ENCODE assay signal across 9 cellular contexts in genomic region chr12:56257491-56258067, GRCh38. TPM values are rescaled to one million over a fixed set of nuclear protein-coding genes. Genes with fewer than 3 reads are reported as not detected.
DNase-seq lines count a peak whose midpoint lies in the region; ATAC-seq, FAIRE-seq and TF ChIP-seq lines count a peak whose summit lies in the region.
"Had no signal": no experiment of that assay in that cellular context is flagged by ENCODE, and none has a peak within 500 bp of the region (broad histone marks: within the 10 kb centered on the region; RNA-seq: fewer than 3 reads in every experiment).

No MANE protein-coding gene starts in this region.

- H3K4me3 Mint-ChIP-seq in CD4-positive, alpha-beta memory T cell, result peak overlapping the region; percentile 81 to 86 (median 83)
- H3K4me3 Mint-ChIP-seq in stimulated activated naive CD8-positive, alpha-beta T cell treated with anti-CD3 and anti-CD28 coated beads, Interleukin-15, Interleukin-2, amounts not matched to agents 100 ng/mL and 50 ng/mL, for 24 hours, result peak overlapping the region; percentile 88

- peaks cover 13 to 31% (median 19%) of the 10 kb centered on the region in 4 donors for H3K4me1 Mint-ChIP-seq in CD4-positive, alpha-beta memory T cell
- peaks cover 20% of the 10 kb centered on the region for H3K4me1 Mint-ChIP-seq in stimulated activated naive CD8-positive, alpha-beta T cell treated with anti-CD3 and anti-CD28 coated beads, Interleukin-15, Interleukin-2, amounts not matched to agents 100 ng/mL and 50 ng/mL, for 24 hours (ENCODE audit: low read depth)

- H3K9me3 Mint-ChIP-seq in CD4-positive, alpha-beta memory T cell, result no peaks in the 10 kb centered on the region
- no peaks in the 10 kb centered on the region for H3K9me3 Mint-ChIP-seq in stimulated activated naive CD8-positive, alpha-beta T cell treated with anti-CD3 and anti-CD28 coated beads, Interleukin-15, Interleukin-2, amounts not matched to agents 100 ng/mL and 50 ng/mL, for 24 hours

- 2% methylated on average over 22 of the region's 27 CpGs for WGBS in K562 (ENCODE audit: insufficient coverage, low coverage, missing lambda C conversion rate)

- H3K27me3 ChIP-seq in CD4-positive, alpha-beta memory T cell (ENCODE audit: insufficient read depth, low read length), result no peaks in the 10 kb centered on the region
- H3K27me3 ChIP-seq in K562 (ENCODE audit: control insufficient read depth in 2 of 2, insufficient read depth in 2 of 2, low read length in 2 of 2), result no peaks in the 10 kb centered on the region

- peaks cover 6% of the 10 kb centered on the region for H4K20me1 ChIP-seq in K562 (replicated peaks; ENCODE audit: control insufficient read depth, insufficient read depth, low read length)

- peaks cover 26 to 35% of the 10 kb centered on the region in 2 donors for H3K36me3 Mint-ChIP-seq in CD4-positive, alpha-beta memory T cell
- H3K36me3 Mint-ChIP-seq in stimulated activated naive CD8-positive, alpha-beta T cell treated with anti-CD3 and anti-CD28 coated beads, Interleukin-15, Interleukin-2, amounts not matched to agents 100 ng/mL and 50 ng/mL, for 24 hours (ENCODE audit: low read depth), result peaks cover 31% of the 10 kb centered on the region

- H3K4me3 ChIP-seq in CD4-positive, alpha-beta memory T cell (ENCODE audit: low read length in 2 of 2), result peak overlapping the region; percentile 8 to 85
- H3K4me3 ChIP-seq in K562, result peak overlapping the region; percentile 91
- H3K4me3 ChIP-seq in kidney (ENCODE audit: low read length in 2 of 2), result peak overlapping the region; percentile 80 to 87

- H3K4me2 ChIP-seq in K562 (ENCODE audit: insufficient read depth, low read length), result peak overlapping the region; percentile 97

- no TSS peak for BruUV-seq in K562 (replicated peaks; lab: Mats Ljungman, UMichigan)

- intact Hi-C loops in CD4-positive, alpha-beta memory T cell (cut with micrococcal nuclease), result loop anchor here (1.0 kb wide), 5 partner anchors 9 to 207 kb away; partner anchors contain the start of genes COQ10A and CS
- intact Hi-C loops in K562 (cut with micrococcal nuclease), result loop anchor here (2.0 kb wide), 2 partner anchors 33 to 139 kb away; partner anchors contain the start of genes NABP2 and ZC3H10
- intact Hi-C loops in kidney (cut with DNase I), result no loop called here

- H3K9me1 ChIP-seq in K562 (ENCODE audit: control insufficient read depth, insufficient read depth, low read length), result no peaks in the 10 kb centered on the region

- peak; percentile 65 for FAIRE-seq in K562 (lab: Jason Lieb, UNC)
- no peak for FAIRE-seq in kidney (lab: Jason Lieb, UNC)

- CTCF ChIA-PET in CD4-positive, alpha-beta memory T cell (lab: Charles Lee; ENCODE audit: partially characterized antibody), result interaction anchor here (0.7 to 5.5 kb wide), 13 partner anchors 10 to 206 kb away, joined by 3 to 36 read pairs (median 7); partner anchors contain the start of genes COQ10A, RNF41, SMARCC2 and TIMELESS
- CTCF ChIA-PET in K562 (lab: Yijun Ruan, JAX; ENCODE audit: low intra/inter-chr PET ratio), result interaction anchor here (0.5 to 2.4 kb wide), 5 partner anchors 34 to 211 kb away, joined by 3 to 11 read pairs (median 6); partner anchors contain the start of genes SMARCC2 and SPRYD4

- peak overlapping the region in 6 of 7 donors; percentile 59 to 81 (median 76) for H3K27ac Mint-ChIP-seq in CD4-positive, alpha-beta memory T cell
- peak overlapping the region; percentile 57 for H3K27ac Mint-ChIP-seq in stimulated activated naive CD8-positive, alpha-beta T cell treated with anti-CD3 and anti-CD28 coated beads, Interleukin-15, Interleukin-2, amounts not matched to agents 100 ng/mL and 50 ng/mL, for 24 hours

- H3K9me3 ChIP-seq in CD4-positive, alpha-beta memory T cell (ENCODE audit: control insufficient read depth in 1 of 2, low read length in 2 of 2), result no peaks in the 10 kb centered on the region
- H3K9me3 ChIP-seq in K562 (replicated peaks; ENCODE audit: control insufficient read depth, insufficient read depth, low read depth, low read length) (no peaks in the 10 kb centered on the region), kidney (ENCODE audit: control insufficient read depth in 1 of 2, low read length in 2 of 2) (no peaks in the 10 kb centered on the region)

- POLR2A ChIA-PET in CD4-positive, alpha-beta memory T cell (lab: Charles Lee; ENCODE audit: partially characterized antibody), result interaction anchor here (0.6 to 5.1 kb wide), 27 partner anchors 8 to 855 kb away, joined by 3 to 38 read pairs (median 4); partner anchors contain the start of genes CNPY2, COQ10A, CS and ESYT1
- POLR2A ChIA-PET in K562 (lab: Yijun Ruan, JAX), result interaction anchor here (0.7 to 2.1 kb wide), 7 partner anchors 8 to 223 kb away, joined by 3 to 7 read pairs (median 4); partner anchors contain the start of gene COQ10A

- H3K79me2 ChIP-seq in K562 (ENCODE audit: control insufficient read depth, insufficient read depth, low read length), result peaks cover 24% of the 10 kb centered on the region

- no peak for TF ChIP-seq POLR2A in K562 (conservative IDR thresholded peaks at IDR 0.05)

- no peak for DNase-seq in CD4-positive, alpha-beta memory T cell
- peak; percentile 25 for DNase-seq in NCI-H146 treated with DMSO at 0.1 percent for 48 hours (lab: John Stamatoyannopoulos, UW; ENCODE audit: unreplicated experiment)
- DNase-seq in K562 (ENCODE audit: extremely low read depth in 1 of 4, low spot score in 3 of 4), result peak; percentile 53 to 60 (median 60)
- no peak for DNase-seq in kidney
- DNase-seq in dedifferentiated amniotic fluid mesenchymal stem cell (ENCODE audit: extremely low spot score), result no peak
- no peak for DNase-seq in cerebellar nuclear complex (lab: John Stamatoyannopoulos, UW)

- TF ChIP-seq EP300 in K562 (IDR thresholded peaks at IDR 0.05; ENCODE audit: low read length), result no peak

- peak overlapping the region; percentile 98 for H2AFZ ChIP-seq in K562 (ENCODE audit: low read depth, low read length)

- no peak for TF ChIP-seq RAD21 in K562 (CRISPR knock-in tag; conservative IDR thresholded peaks at IDR 0.05 in 1 of 2, IDR thresholded peaks at IDR 0.05 in 1 of 2)

- H3K4me1 ChIP-seq in CD4-positive, alpha-beta memory T cell (ENCODE audit: insufficient read depth, low read length), result peaks cover 21% of the 10 kb centered on the region
- H3K4me1 ChIP-seq in K562 (replicated peaks in 1 of 2; ENCODE audit: control insufficient read depth in 2 of 2, insufficient read depth in 2 of 2, low read length in 2 of 2), result peaks cover 12 to 20% of the 10 kb centered on the region in 2 experiments; a peak in 4 of 5 replicates
- H3K4me1 ChIP-seq in kidney (ENCODE audit: control insufficient read depth in 1 of 2, insufficient read depth in 1 of 2, low read depth in 1 of 2, low read length in 2 of 2), result peaks cover 10 to 13% of the 10 kb centered on the region in 2 donors

- peak overlapping the region; percentile 81 for H3K27ac ChIP-seq in CD4-positive, alpha-beta memory T cell (ENCODE audit: low read depth, low read length)
- H3K27ac ChIP-seq in K562 (ENCODE audit: extremely low read depth, low read depth, low read length), result peak overlapping the region; percentile 84
- peak overlapping the region; percentile 63 to 65 for H3K27ac ChIP-seq in kidney (ENCODE audit: low read depth in 2 of 2, low read length in 2 of 2)

- peak overlapping the region; percentile 85 to 95 for H3K9ac ChIP-seq in K562 (ENCODE audit: insufficient read depth in 1 of 2, low read depth in 2 of 2, low read length in 2 of 2)
- H3K9ac ChIP-seq in kidney (ENCODE audit: low read length in 2 of 2), result peak overlapping the region; percentile 48 to 61

- ATAC-seq in GM21515 (IDR thresholded peaks at IDR 0.05; ENCODE audit: unreplicated experiment) (peak; percentile 13), K562 (peak; percentile 70)

- peaks cover 30% of the 10 kb centered on the region for H3K36me3 ChIP-seq in CD4-positive, alpha-beta memory T cell (ENCODE audit: insufficient read depth, low read length)
- H3K36me3 ChIP-seq in K562 (ENCODE audit: control insufficient read depth, insufficient read depth, low read length) (peaks cover 46% of the 10 kb centered on the region; the same call in 2 of the 3 replicates), kidney (ENCODE audit: control insufficient read depth in 1 of 2, insufficient read depth in 2 of 2, low read length in 2 of 2) (peaks cover 25 to 38% of the 10 kb centered on the region in 2 donors)

- in situ Hi-C loops in K562 (cut with MboI), result loop anchor here (5.0 kb wide), 1 partner anchor 65 kb away; no protein-coding TSS in a partner anchor

- H3K27me3 Mint-ChIP-seq in CD4-positive, alpha-beta memory T cell, result no peaks in the 10 kb centered on the region
- H3K27me3 Mint-ChIP-seq in stimulated activated naive CD8-positive, alpha-beta T cell treated with anti-CD3 and anti-CD28 coated beads, Interleukin-15, Interleukin-2, amounts not matched to agents 100 ng/mL and 50 ng/mL, for 24 hours, result no peaks in the 10 kb centered on the region

- TF ChIP-seq CTCF in K562 (IDR thresholded peaks at IDR 0.05 in 2 of 3, conservative IDR thresholded peaks at IDR 0.05 in 1 of 3; ENCODE audit: insufficient read depth in 2 of 3, low read depth in 1 of 3, low read length in 3 of 3) (peak; percentile 8 to 28 (median 13); a peak in 2 of 6 replicates), kidney (IDR thresholded peaks at IDR 0.05; ENCODE audit: borderline replicate concordance, extremely low read depth, insufficient read depth) (no peak)

RNA-seq across cellular contexts. Expression of gene ANKRD52, which starts 0.6 kb away (rescaled TPM):
- total RNA-seq in CD4-positive, alpha-beta memory T cell, result 10 to 100 TPM; 44.1 to 44.5 TPM
- polyA plus RNA-seq in CD4-positive, alpha-beta memory T cell, result 10 to 100 TPM in 1 of 2 donors, 1 to 10 TPM in 1; 3.4 to 25.1 TPM
- 36.9 and 89.7 TPM in 2 replicates for total RNA-seq in K562 (2011; cell fraction: chromatin; rRNA removed; ENCODE audit: low replicate concordance)
- total RNA-seq in K562 (2011; cell fraction: nucleolus; rRNA removed), result 28.3 and 32.8 TPM in 2 replicates
- 34.2 and 38.4 TPM in 2 replicates for total RNA-seq in K562 (2011; cell fraction: nucleoplasm; rRNA removed)
- total RNA-seq in K562 (2014; rRNA removed), result 7.5 and 14.9 TPM in 2 replicates
- total RNA-seq in K562 (2014; rRNA removed; fragmentation: Illumina TruSeq; extraction: Trizol), result 5.8 and 7.9 TPM in 2 replicates
- total RNA-seq in K562 (2015; rRNA removed; fragmentation: Illumina TruSeq; extraction: Trizol), result 8.7 and 10.2 TPM in 2 replicates
- 39.1 and 46.8 TPM in 2 replicates for total RNA-seq in K562 (2021)
- 7.4 and 13.4 TPM in 2 replicates for polyA plus RNA-seq in K562 (2011; rRNA removed)
- polyA plus RNA-seq in K562 (2011; cell fraction: cytosol; rRNA removed), result 9.9 and 12.9 TPM in 2 replicates
- polyA plus RNA-seq in K562 (2011; cell fraction: nucleus; rRNA removed), result 33.2 and 50.3 TPM in 2 replicates
- polyA plus RNA-seq in K562 (2012), result 21.4 and 22.5 TPM in 2 replicates
- polyA plus RNA-seq in K562 (2014; fragmentation: Illumina TruSeq; extraction: Trizol), result 22.6 and 25.5 TPM in 2 replicates
- under 1 TPM; 0.52 to 0.55 TPM for polyA plus RNA-seq in K562 (2014; fragmentation: Nextera tagmentation; extraction: Ambion mirVana)
- polyA plus RNA-seq in K562 (2014; rRNA removed), result 16.7 and 17.3 TPM in 2 replicates
- polyA minus RNA-seq in K562 (2011; rRNA and poly(A)+ RNA removed), result 9.5 and 13.7 TPM in 2 replicates
- polyA minus RNA-seq in K562 (2011; cell fraction: cytosol; rRNA and poly(A)+ RNA removed), result 15.3 and 16.6 TPM in 2 replicates
- polyA minus RNA-seq in K562 (2011; cell fraction: nucleus; rRNA and poly(A)+ RNA removed), result 7.7 and 12.7 TPM in 2 replicates
- 46.4 TPM for total RNA-seq in kidney
- 8.6 TPM for polyA plus RNA-seq in kidney (ENCODE audit: insufficient read depth, low read depth, low replicate concordance)

RNA-seq across cellular contexts. Expression of gene COQ10A, which starts 9.2 kb away (rescaled TPM):
- total RNA-seq in CD4-positive, alpha-beta memory T cell, result 10 to 100 TPM; 35.3 to 38.6 TPM
- polyA plus RNA-seq in CD4-positive, alpha-beta memory T cell, result 10 to 100 TPM in 1 of 2 donors, 1 to 10 TPM in 1; 8.7 to 11.7 TPM
- total RNA-seq in K562 (2011; cell fraction: chromatin; rRNA removed; ENCODE audit: low replicate concordance), result 40.5 and 51.5 TPM in 2 replicates
- 39.9 and 41.2 TPM in 2 replicates for total RNA-seq in K562 (2011; cell fraction: nucleolus; rRNA removed)
- total RNA-seq in K562 (2011; cell fraction: nucleoplasm; rRNA removed), result 38.4 and 43.7 TPM in 2 replicates
- total RNA-seq in K562 (2014; rRNA removed), result 11.3 and 14.3 TPM in 2 replicates
- total RNA-seq in K562 (2014; rRNA removed; fragmentation: Illumina TruSeq; extraction: Trizol), result 11.4 and 12.0 TPM in 2 replicates
- 10.0 and 11.0 TPM in 2 replicates for total RNA-seq in K562 (2015; rRNA removed; fragmentation: Illumina TruSeq; extraction: Trizol)
- 12.7 and 14.2 TPM in 2 replicates for total RNA-seq in K562 (2021)
- polyA plus RNA-seq in K562 (2011; rRNA removed), result 26.4 and 31.2 TPM in 2 replicates
- polyA plus RNA-seq in K562 (2011; cell fraction: cytosol; rRNA removed), result 19.6 and 35.7 TPM in 2 replicates
- 49.1 and 54.0 TPM in 2 replicates for polyA plus RNA-seq in K562 (2011; cell fraction: nucleus; rRNA removed)
- 11.8 and 21.5 TPM in 2 replicates for polyA plus RNA-seq in K562 (2012)
- 16.3 and 19.3 TPM in 2 replicates for polyA plus RNA-seq in K562 (2014; fragmentation: Illumina TruSeq; extraction: Trizol)
- polyA plus RNA-seq in K562 (2014; fragmentation: Nextera tagmentation; extraction: Ambion mirVana), result 1 to 10 TPM; 3.1 to 5.7 TPM
- 21.1 and 23.6 TPM in 2 replicates for polyA plus RNA-seq in K562 (2014; rRNA removed)
- polyA minus RNA-seq in K562 (2011; rRNA and poly(A)+ RNA removed), result 15.2 and 18.2 TPM in 2 replicates
- 5.1 and 7.4 TPM in 2 replicates for polyA minus RNA-seq in K562 (2011; cell fraction: cytosol; rRNA and poly(A)+ RNA removed)
- 7.7 and 12.7 TPM in 2 replicates for polyA minus RNA-seq in K562 (2011; cell fraction: nucleus; rRNA and poly(A)+ RNA removed)
- 14.5 TPM for total RNA-seq in kidney
- 30.0 TPM for polyA plus RNA-seq in kidney (ENCODE audit: insufficient read depth, low read depth, low replicate concordance)

RNA-seq across cellular contexts. Expression of gene SLC39A5, which starts 27.7 kb away (rescaled TPM):
- total RNA-seq in CD4-positive, alpha-beta memory T cell, result 1 to 10 TPM in 1 of 2 experiments, under 1 TPM in 1; 0.64 to 2.1 TPM
- polyA plus RNA-seq in CD4-positive, alpha-beta memory T cell, result not detected
- total RNA-seq in K562 (2011; cell fraction: chromatin; rRNA removed; ENCODE audit: low replicate concordance), result 0.76 and 0.83 TPM in 2 replicates
- 0.67 and 1.6 TPM in 2 replicates for total RNA-seq in K562 (2011; cell fraction: nucleolus; rRNA removed)
- total RNA-seq in K562 (2011; cell fraction: nucleoplasm; rRNA removed), result 1.5 and 2.7 TPM in 2 replicates
- total RNA-seq in K562 (2014; rRNA removed), result not detected in 2 replicates
- not detected in 2 replicates for total RNA-seq in K562 (2014; rRNA removed; fragmentation: Illumina TruSeq; extraction: Trizol)
- not detected in 2 replicates for total RNA-seq in K562 (2015; rRNA removed; fragmentation: Illumina TruSeq; extraction: Trizol)
- total RNA-seq in K562 (2021), result 0.27 TPM in 1 of 2 replicates, not detected in the other
- 0.08 and 0.18 TPM in 2 replicates for polyA plus RNA-seq in K562 (2011; rRNA removed)
- 0.06 TPM in 1 of 2 replicates, not detected in the other for polyA plus RNA-seq in K562 (2011; cell fraction: cytosol; rRNA removed)
- 0.41 and 0.42 TPM in 2 replicates for polyA plus RNA-seq in K562 (2011; cell fraction: nucleus; rRNA removed)
- polyA plus RNA-seq in K562 (2012), result 0.13 and 0.40 TPM in 2 replicates
- 0.10 TPM in 1 of 2 replicates, not detected in the other for polyA plus RNA-seq in K562 (2014; fragmentation: Illumina TruSeq; extraction: Trizol)
- polyA plus RNA-seq in K562 (2014; fragmentation: Nextera tagmentation; extraction: Ambion mirVana), result not detected
- polyA plus RNA-seq in K562 (2014; rRNA removed), result not detected in 2 replicates
- polyA minus RNA-seq in K562 (2011; rRNA and poly(A)+ RNA removed), result not detected in 2 replicates
- polyA minus RNA-seq in K562 (2011; cell fraction: cytosol; rRNA and poly(A)+ RNA removed), result not detected in 2 replicates
- not detected in 2 replicates for polyA minus RNA-seq in K562 (2011; cell fraction: nucleus; rRNA and poly(A)+ RNA removed)
- 5.1 TPM for total RNA-seq in kidney
- 164 TPM for polyA plus RNA-seq in kidney (ENCODE audit: insufficient read depth, low read depth, low replicate concordance)
- total RNA-seq: subcutaneous adipose tissue had no signal

RNA-seq across cellular contexts. Expression of gene NABP2, which starts 33.4 kb away (rescaled TPM):
- 10 to 100 TPM; 16.9 to 19.1 TPM for total RNA-seq in CD4-positive, alpha-beta memory T cell
- 1 to 10 TPM; 4.1 to 4.7 TPM for polyA plus RNA-seq in CD4-positive, alpha-beta memory T cell
- total RNA-seq in K562 (2011; cell fraction: chromatin; rRNA removed; ENCODE audit: low replicate concordance), result 7.0 and 11.2 TPM in 2 replicates
- 9.1 and 11.5 TPM in 2 replicates for total RNA-seq in K562 (2011; cell fraction: nucleolus; rRNA removed)
- total RNA-seq in K562 (2011; cell fraction: nucleoplasm; rRNA removed), result 12.6 and 12.7 TPM in 2 replicates
- 49.3 and 53.1 TPM in 2 replicates for total RNA-seq in K562 (2014; rRNA removed)
- 38.1 and 38.2 TPM in 2 replicates for total RNA-seq in K562 (2014; rRNA removed; fragmentation: Illumina TruSeq; extraction: Trizol)
- total RNA-seq in K562 (2015; rRNA removed; fragmentation: Illumina TruSeq; extraction: Trizol), result 50.0 and 51.5 TPM in 2 replicates
- total RNA-seq in K562 (2021), result 39.5 and 43.1 TPM in 2 replicates
- polyA plus RNA-seq in K562 (2011; rRNA removed), result 51.6 and 60.6 TPM in 2 replicates
- polyA plus RNA-seq in K562 (2011; cell fraction: cytosol; rRNA removed), result 66.8 and 75.5 TPM in 2 replicates
- 13.8 and 14.0 TPM in 2 replicates for polyA plus RNA-seq in K562 (2011; cell fraction: nucleus; rRNA removed)
- 44.4 and 46.0 TPM in 2 replicates for polyA plus RNA-seq in K562 (2012)
- 43.5 and 43.8 TPM in 2 replicates for polyA plus RNA-seq in K562 (2014; fragmentation: Illumina TruSeq; extraction: Trizol)
- 10 to 100 TPM; 11.3 to 28.0 TPM for polyA plus RNA-seq in K562 (2014; fragmentation: Nextera tagmentation; extraction: Ambion mirVana)
- polyA plus RNA-seq in K562 (2014; rRNA removed), result 46.8 and 58.2 TPM in 2 replicates
- 27.9 and 28.7 TPM in 2 replicates for polyA minus RNA-seq in K562 (2011; rRNA and poly(A)+ RNA removed)
- polyA minus RNA-seq in K562 (2011; cell fraction: cytosol; rRNA and poly(A)+ RNA removed), result 17.8 and 19.0 TPM in 2 replicates
- 4.4 and 8.1 TPM in 2 replicates for polyA minus RNA-seq in K562 (2011; cell fraction: nucleus; rRNA and poly(A)+ RNA removed)
- total RNA-seq in kidney, result 31.0 TPM
- polyA plus RNA-seq in kidney (ENCODE audit: insufficient read depth, low read depth, low replicate concordance), result 42.3 TPM

RNA-seq across cellular contexts. Expression of gene RNF41, which starts 35.9 kb away (rescaled TPM):
- 10 to 100 TPM; 38.1 to 44.8 TPM for total RNA-seq in CD4-positive, alpha-beta memory T cell
- 10 to 100 TPM; 33.2 to 46.7 TPM for polyA plus RNA-seq in CD4-positive, alpha-beta memory T cell
- total RNA-seq in K562 (2011; cell fraction: chromatin; rRNA removed; ENCODE audit: low replicate concordance), result 38.1 and 80.4 TPM in 2 replicates
- total RNA-seq in K562 (2011; cell fraction: nucleolus; rRNA removed), result 46.2 and 48.2 TPM in 2 replicates
- total RNA-seq in K562 (2011; cell fraction: nucleoplasm; rRNA removed), result 35.6 and 42.0 TPM in 2 replicates
- total RNA-seq in K562 (2014; rRNA removed), result 28.7 and 39.7 TPM in 2 replicates
- 32.2 and 33.8 TPM in 2 replicates for total RNA-seq in K562 (2014; rRNA removed; fragmentation: Illumina TruSeq; extraction: Trizol)
- total RNA-seq in K562 (2015; rRNA removed; fragmentation: Illumina TruSeq; extraction: Trizol), result 28.2 and 29.0 TPM in 2 replicates
- total RNA-seq in K562 (2021), result 37.1 and 40.6 TPM in 2 replicates
- 45.4 and 63.8 TPM in 2 replicates for polyA plus RNA-seq in K562 (2011; rRNA removed)
- 85.1 and 97.2 TPM in 2 replicates for polyA plus RNA-seq in K562 (2011; cell fraction: cytosol; rRNA removed)
- polyA plus RNA-seq in K562 (2011; cell fraction: nucleus; rRNA removed), result 35.0 and 44.2 TPM in 2 replicates
- 22.7 and 44.3 TPM in 2 replicates for polyA plus RNA-seq in K562 (2012)
- 46.8 and 53.2 TPM in 2 replicates for polyA plus RNA-seq in K562 (2014; fragmentation: Illumina TruSeq; extraction: Trizol)
- polyA plus RNA-seq in K562 (2014; fragmentation: Nextera tagmentation; extraction: Ambion mirVana), result 10 to 100 TPM; 29.7 to 30.0 TPM
- 36.0 and 39.3 TPM in 2 replicates for polyA plus RNA-seq in K562 (2014; rRNA removed)
- 94.3 and 95.6 TPM in 2 replicates for polyA minus RNA-seq in K562 (2011; rRNA and poly(A)+ RNA removed)
- polyA minus RNA-seq in K562 (2011; cell fraction: cytosol; rRNA and poly(A)+ RNA removed), result 44.2 and 59.1 TPM in 2 replicates
- 19.4 and 38.8 TPM in 2 replicates for polyA minus RNA-seq in K562 (2011; cell fraction: nucleus; rRNA and poly(A)+ RNA removed)
- total RNA-seq in kidney, result 45.5 TPM
- 17.6 TPM for polyA plus RNA-seq in kidney (ENCODE audit: insufficient read depth, low read depth, low replicate concordance)

Comparison
In these comparisons a context has a peak if more than half of its experiments do, and no peak if none do; other contexts are left out.
1. DNase-seq: peak in NCI-H146 treated with DMSO at 0.1 percent for 48 hours (single experiment) and K562 (4 of 4); none in CD4-positive, alpha-beta memory T cell (0 of 5), kidney (single experiment), dedifferentiated amniotic fluid mesenchymal stem cell (single experiment) and cerebellar nuclear complex (0 of 2).
2. Peak in every context shown above with its lines, with median percentiles within 50 percentile points of each other: H3K27ac ChIP-seq and H3K4me3 ChIP-seq.